ENCODE assay signal across 27 cellular contexts in the genomic region with DNA sequence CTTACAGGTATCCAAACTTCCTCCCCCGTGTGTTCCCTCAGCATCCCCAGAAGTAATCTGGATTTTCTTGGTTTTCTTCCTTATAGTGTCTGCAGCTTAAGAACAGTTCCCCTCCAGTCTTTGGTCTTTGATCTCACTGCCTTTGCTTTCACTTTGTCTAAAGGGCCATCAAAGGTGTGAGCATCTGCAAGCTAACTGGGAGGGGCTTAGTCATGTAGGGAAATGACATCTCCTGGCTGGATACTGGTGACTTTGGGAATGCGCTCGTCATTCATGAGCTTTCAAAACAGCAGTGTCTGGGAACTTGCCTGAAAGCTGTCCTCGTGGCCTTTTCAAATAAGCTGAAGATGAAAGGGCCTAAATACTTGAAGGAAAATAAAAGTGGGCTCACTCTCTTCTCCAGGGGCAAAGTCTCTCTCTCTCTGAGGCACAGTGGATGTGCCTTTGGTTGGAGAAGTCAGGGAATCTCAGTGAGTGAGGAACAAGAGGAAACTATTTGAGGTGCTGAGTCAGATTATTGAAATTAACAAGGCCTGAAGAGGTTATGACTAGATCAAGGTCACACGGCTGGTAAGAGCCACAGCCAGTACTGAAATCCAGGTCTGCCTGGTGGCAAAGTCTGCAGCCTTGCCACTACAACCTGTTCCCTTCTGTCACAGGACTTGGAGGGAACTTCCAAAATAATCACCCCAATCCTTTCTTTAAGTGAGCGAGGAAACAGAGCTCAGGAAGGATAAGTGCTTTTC. TPM values are rescaled to one million over a fixed set of nuclear protein-coding genes. Genes with fewer than 3 reads are reported as not detected.
DNase-seq lines count a peak whose midpoint lies in the region; ATAC-seq and TF ChIP-seq lines count a peak whose summit lies in the region.
"Had no signal": no experiment of that assay in that cellular context is flagged by ENCODE, and none has a peak within 500 bp of the region (broad histone marks: within the 10 kb centered on the region; RNA-seq: fewer than 3 reads in every experiment).

No MANE protein-coding gene starts in this region.

- in situ Hi-C loops in mammary epithelial cell (cut with MboI; ENCODE audit: low sequenced_read_pairs in 2 of 2) = no loop called here

- dilution Hi-C loops in mammary epithelial cell (cut with HindIII; ENCODE audit: low sequenced_read_pairs) = no loop called here

- POLR2A ChIA-PET in MCF 10A (lab: Yijun Ruan, JAX) = interaction anchor here (1.2 kb wide), 1 partner anchor 47 kb away, joined by 3 read pairs; no protein-coding TSS in a partner anchor
- POLR2A ChIA-PET in WTC11 (lab: Charles Lee) = interaction anchor here (0.6 to 1.3 kb wide), 3 partner anchors 13 to 113 kb away, joined by 3 read pairs; no protein-coding TSS in a partner anchor

- 74% methylated on average over 5 of the region's 6 CpGs for WGBS in mammary epithelial cell (ENCODE audit: low coverage, missing lambda C conversion rate)
- 61 to 76% methylated on average over 2 to 5 of the region's 6 CpGs for WGBS in gastroesophageal sphincter (ENCODE audit: low coverage in 1 of 2), 2 donors

- H3K9me3 ChIP-seq in mammary epithelial cell (replicated peaks; ENCODE audit: insufficient read depth, low read length) (no peaks in the 10 kb centered on the region), gastroesophageal sphincter (no peaks in the 10 kb centered on the region), tibial artery (no peaks in the 10 kb centered on the region)
- H3K9me3 ChIP-seq: body of pancreas, esophagus squamous epithelium, ovary, right lobe of liver, upper lobe of right lung had no signal

- H3K4me1 Mint-ChIP-seq in MCF 10A (ENCODE audit: insufficient read depth, unreplicated experiment) (no peaks in the 10 kb centered on the region), WTC11 (peaks cover 39% of the 10 kb centered on the region)
- H3K4me1 Mint-ChIP-seq in T-helper 2 cell treated with Interferon-gamma antibody and Interleukin-4, amounts not matched to agents 5 μg/mL and 100 μg/mL, for 36 hours (ENCODE audit: low read depth) = peaks cover 2% of the 10 kb centered on the region
- H3K4me1 Mint-ChIP-seq: activated CD4-positive, alpha-beta T cell treated with anti-CD3 and anti-CD28 coated beads, Interleukin-2, amount 10 ng/mL, durations not matched to agents 7 days and 5 days had no signal

- H3K4me3 Mint-ChIP-seq in MCF 10A (ENCODE audit: unreplicated experiment) (no peak overlapping the region), WTC11 (peak overlapping the region; percentile 41)
- H3K4me3 Mint-ChIP-seq in T-helper 2 cell treated with Interferon-gamma antibody and Interleukin-4, amounts not matched to agents 5 μg/mL and 100 μg/mL, for 36 hours = no peak overlapping the region
- H3K4me3 Mint-ChIP-seq: activated CD4-positive, alpha-beta T cell treated with anti-CD3 and anti-CD28 coated beads, Interleukin-2, amount 10 ng/mL, durations not matched to agents 7 days and 5 days; B cell; effector memory CD8-positive, alpha-beta T cell; natural killer cell treated with Interleukin-12 subunit alpha and Interleukin-12 subunit beta and Interleukin-15 and Interleukin-18, amount 100 ng/mL, for 72 hours; T-helper 17 cell had no signal

- no peak overlapping the region for H3K27ac ChIP-seq in mammary epithelial cell (ENCODE audit: insufficient read depth, low read depth, low read length)
- no peak overlapping the region for H3K27ac ChIP-seq in gastroesophageal sphincter
- H3K27ac ChIP-seq in tibial artery = no peak overlapping the region
- H3K27ac ChIP-seq: body of pancreas, esophagus squamous epithelium, KMS-11, ovary, right lobe of liver, upper lobe of right lung had no signal

- H3K9ac ChIP-seq in mammary epithelial cell (ENCODE audit: insufficient read depth, low read length) = no peak overlapping the region
- H3K9ac ChIP-seq: KMS-11 had no signal

- H3K36me3 Mint-ChIP-seq in MCF 10A (ENCODE audit: insufficient read depth, unreplicated experiment) (peaks cover 6% of the 10 kb centered on the region), WTC11 (no peaks in the 10 kb centered on the region)
- no peaks in the 10 kb centered on the region for H3K36me3 Mint-ChIP-seq in T-helper 2 cell treated with Interferon-gamma antibody and Interleukin-4, amounts not matched to agents 5 μg/mL and 100 μg/mL, for 36 hours (ENCODE audit: low read depth)
- H3K36me3 Mint-ChIP-seq: natural killer cell treated with Interleukin-12 subunit alpha and Interleukin-12 subunit beta and Interleukin-15 and Interleukin-18, amount 100 ng/mL, for 72 hours had no signal

- BruUV-seq in mammary epithelial cell (replicated peaks; lab: Mats Ljungman, UMichigan) (no TSS peak), MCF 10A (replicated peaks; lab: Mats Ljungman, UMichigan) (no TSS peak)

- H3K79me2 ChIP-seq in mammary epithelial cell (ENCODE audit: insufficient read depth, low read length) = no peaks in the 10 kb centered on the region

- H3K9me3 Mint-ChIP-seq in MCF 10A (ENCODE audit: unreplicated experiment) = no peaks in the 10 kb centered on the region
- no peaks in the 10 kb centered on the region for H3K9me3 Mint-ChIP-seq in WTC11
- H3K9me3 Mint-ChIP-seq in T-helper 2 cell treated with Interferon-gamma antibody and Interleukin-4, amounts not matched to agents 5 μg/mL and 100 μg/mL, for 36 hours = no peaks in the 10 kb centered on the region
- H3K9me3 Mint-ChIP-seq: activated CD4-positive, alpha-beta T cell treated with anti-CD3 and anti-CD28 coated beads, Interleukin-2, amount 10 ng/mL, durations not matched to agents 7 days and 5 days had no signal

- H3K4me1 ChIP-seq in mammary epithelial cell (ENCODE audit: insufficient read depth, low read length) = no peaks in the 10 kb centered on the region
- no peaks in the 10 kb centered on the region for H3K4me1 ChIP-seq in gastroesophageal sphincter
- H3K4me1 ChIP-seq in tibial artery = no peaks in the 10 kb centered on the region
- H3K4me1 ChIP-seq: body of pancreas, esophagus squamous epithelium, upper lobe of right lung had no signal

- H3K36me3 ChIP-seq in mammary epithelial cell (ENCODE audit: insufficient read depth, low read length) (no peaks in the 10 kb centered on the region), gastroesophageal sphincter (no peaks in the 10 kb centered on the region), tibial artery (no peaks in the 10 kb centered on the region)
- H3K36me3 ChIP-seq: esophagus squamous epithelium, ovary, right lobe of liver, upper lobe of right lung had no signal

- H3K4me2 ChIP-seq in mammary epithelial cell (ENCODE audit: insufficient read depth, low read depth, low read length) = no peak overlapping the region
- H3K4me2 ChIP-seq: KMS-11 had no signal

- H3K27ac Mint-ChIP-seq in MCF 10A (ENCODE audit: low read depth, unreplicated experiment) (no peak overlapping the region), WTC11 (no peak overlapping the region; the same call in 1 of the 2 replicates)
- no peak overlapping the region for H3K27ac Mint-ChIP-seq in T-helper 2 cell treated with Interferon-gamma antibody and Interleukin-4, amounts not matched to agents 5 μg/mL and 100 μg/mL, for 36 hours
- H3K27ac Mint-ChIP-seq: activated CD4-positive, alpha-beta T cell treated with anti-CD3 and anti-CD28 coated beads, Interleukin-2, amount 10 ng/mL, durations not matched to agents 7 days and 5 days; B cell; effector memory CD8-positive, alpha-beta T cell; natural killer cell treated with Interleukin-12 subunit alpha and Interleukin-12 subunit beta and Interleukin-15 and Interleukin-18, amount 100 ng/mL, for 72 hours; T-helper 17 cell had no signal

- H2AFZ ChIP-seq in mammary epithelial cell (ENCODE audit: low read depth, low read length) = no peak overlapping the region

- TF ChIP-seq EP300 in gastroesophageal sphincter (IDR thresholded peaks at IDR 0.05) = no peak

- intact Hi-C loops in mammary epithelial cell (cut with micrococcal nuclease) (no loop called here), MCF 10A (cut with micrococcal nuclease) (no loop called here), tibial artery (cut with DNase I; ENCODE audit: low total_unique reads) (no loop called here)

- no peak for TF ChIP-seq POLR2A in gastroesophageal sphincter (IDR thresholded peaks at IDR 0.05)

- H3K27me3 Mint-ChIP-seq in MCF 10A (ENCODE audit: insufficient read depth, unreplicated experiment) (no peaks in the 10 kb centered on the region), WTC11 (ENCODE audit: low read depth) (peaks cover 16% of the 10 kb centered on the region)
- no peaks in the 10 kb centered on the region for H3K27me3 Mint-ChIP-seq in T-helper 2 cell treated with Interferon-gamma antibody and Interleukin-4, amounts not matched to agents 5 μg/mL and 100 μg/mL, for 36 hours (ENCODE audit: low read depth)
- H3K27me3 Mint-ChIP-seq: activated CD4-positive, alpha-beta T cell treated with anti-CD3 and anti-CD28 coated beads, Interleukin-2, amount 10 ng/mL, durations not matched to agents 7 days and 5 days; B cell; effector memory CD8-positive, alpha-beta T cell; natural killer cell treated with Interleukin-12 subunit alpha and Interleukin-12 subunit beta and Interleukin-15 and Interleukin-18, amount 100 ng/mL, for 72 hours had no signal

- no peaks in the 10 kb centered on the region for H3K27me3 ChIP-seq in mammary epithelial cell (ENCODE audit: insufficient read depth, low read length)
- no peaks in the 10 kb centered on the region for H3K27me3 ChIP-seq in gastroesophageal sphincter
- H3K27me3 ChIP-seq in tibial artery = no peaks in the 10 kb centered on the region
- H3K27me3 ChIP-seq: body of pancreas, ovary, right lobe of liver, upper lobe of right lung had no signal

- H3K4me3 ChIP-seq in mammary epithelial cell (replicated peaks in 1 of 3; ENCODE audit: insufficient read depth in 1 of 3, low read depth in 2 of 3, low read length in 3 of 3) (no peak overlapping the region), gastroesophageal sphincter (no peak overlapping the region), tibial artery (no peak overlapping the region)
- H3K4me3 ChIP-seq: body of pancreas, esophagus squamous epithelium, ovary, right lobe of liver, upper lobe of right lung had no signal

- ATAC-seq in WTC11 (peak; percentile 25), gastroesophageal sphincter (no peak), HG03025 (IDR thresholded peaks at IDR 0.05; ENCODE audit: low FRiP score, unreplicated experiment) (no peak)
- ATAC-seq: body of pancreas; effector memory CD8-positive, alpha-beta T cell; PC-3; T-helper 17 cell; upper lobe of right lung had no signal

- no peak for TF ChIP-seq CTCF in mammary epithelial cell (conservative IDR thresholded peaks at IDR 0.05 in 1 of 2, IDR thresholded peaks at IDR 0.05 in 1 of 2; ENCODE audit: extremely low read depth in 1 of 2, insufficient read depth in 1 of 2, low read depth in 1 of 2, low read length in 2 of 2)
- no peak for TF ChIP-seq CTCF in MCF 10A (IDR thresholded peaks at IDR 0.05; ENCODE audit: unreplicated experiment)
- TF ChIP-seq CTCF in WTC11 (IDR thresholded peaks at IDR 0.05) = no peak
- TF ChIP-seq CTCF in gastroesophageal sphincter (IDR thresholded peaks at IDR 0.05) = no peak
- no peak for TF ChIP-seq CTCF in tibial artery (IDR thresholded peaks at IDR 0.05)

- CTCF ChIA-PET in mammary epithelial cell (lab: Charles Lee; ENCODE audit: low non-redundant PET) (no interaction called here), MCF 10A (lab: Yijun Ruan, JAX) (interaction anchor here (0.9 to 1.3 kb wide), 2 partner anchors 86 to 841 kb away, joined by 4 read pairs; no protein-coding TSS in a partner anchor), WTC11 (lab: Charles Lee) (interaction anchor here (0.8 to 2.0 kb wide), 11 partner anchors 9 to 841 kb away, joined by 3 to 13 read pairs (median 5); no protein-coding TSS in a partner anchor)

- H4K20me1 ChIP-seq in mammary epithelial cell (ENCODE audit: insufficient read depth, low read length) = no peaks in the 10 kb centered on the region

- peak; percentile 11 for DNase-seq in mammary epithelial cell
- DNase-seq in MCF 10A (ENCODE audit: unreplicated experiment) = no peak
- no peak for DNase-seq in WTC11 (ENCODE audit: low spot score)
- DNase-seq in islet precursor cell = peak; percentile 63
- DNase-seq in tibial artery = no peak
- DNase-seq in T-helper 2 cell treated with Interferon-gamma antibody and Interleukin-4, amounts not matched to agents 5 μg/mL and 100 μg/mL, for 36 hours (ENCODE audit: low spot score) = no peak
- DNase-seq: activated CD4-positive, alpha-beta T cell treated with anti-CD3 and anti-CD28 coated beads, Interleukin-2, amount 10 ng/mL, durations not matched to agents 7 days and 5 days; activated CD8-positive, alpha-beta memory T cell treated with anti-CD3 and anti-CD28 coated beads, Interleukin-2, amount 50 U/mL, for 4 hours; activated effector memory CD4-positive, alpha-beta T cell treated with Interleukin-2 at 50 U/mL for 16 hours; body of pancreas; effector memory CD8-positive, alpha-beta T cell; esophagus squamous epithelium; NCI-H187; NCI-H2227 treated with DMSO at 0.1 percent for 48 hours; NCI-H748 treated with DMSO at 0.1 percent for 48 hours; ovary; PC-3; right lobe of liver; stimulated activated CD4-positive, alpha-beta T cell treated with anti-CD3 and anti-CD28 coated beads, Interleukin-15, amount 100 ng/mL, for 24 hours; stimulated activated CD8-positive, alpha-beta memory T cell treated with anti-CD3 and anti-CD28 coated beads, Interleukin-4, amount 100 ng/mL, for 48 hours; T-helper 17 cell; upper lobe of right lung had no signal

RNA-seq across cellular contexts. Expression of a gene that starts 45.6 kb away (rescaled TPM):
- 10 to 100 TPM in 1 of 2 donors, 1 to 10 TPM in 1; 4.8 to 26.5 TPM for total RNA-seq in mammary epithelial cell
- polyA plus RNA-seq in mammary epithelial cell = 10.1 TPM
- 27.4 TPM for polyA minus RNA-seq in mammary epithelial cell
- total RNA-seq in MCF 10A (2022) = 5.0 and 9.9 TPM in 2 replicates
- total RNA-seq in WTC11 (2021) = 17.2 to 25.0 TPM (median 18.1 TPM) in 3 replicates
- total RNA-seq in gastroesophageal sphincter = 10 to 100 TPM in 2 of 4 donors, 1 to 10 TPM in 2; 5.5 to 12.3 (median 8.9) TPM
- total RNA-seq: activated CD4-positive, alpha-beta T cell treated with anti-CD3 and anti-CD28 coated beads, Interleukin-2, amount 10 ng/mL, durations not matched to agents 7 days and 5 days; natural killer cell treated with Interleukin-12 subunit alpha and Interleukin-12 subunit beta and Interleukin-15 and Interleukin-18, amount 100 ng/mL, for 72 hours had no signal

Comparison
In these comparisons a context has a peak if more than half of its experiments do, and no peak if none do; other contexts are left out.
1. DNase-seq: peak in mammary epithelial cell (single experiment) and islet precursor cell (single experiment); none in MCF 10A (single experiment), WTC11 (single experiment), tibial artery (0 of 2) and T-helper 2 cell treated with Interferon-gamma antibody and Interleukin-4, amounts not matched to agents 5 μg/mL and 100 μg/mL, for 36 hours (single experiment).